In genomic region chr1:19648689-19649088, GRCh38 we compare ENCODE assay signal across 12 cellular contexts. TPM values are rescaled to one million over a fixed set of nuclear protein-coding genes. Genes with fewer than 3 reads are reported as not detected.
DNase-seq lines count a peak whose midpoint lies in the region; ATAC-seq and TF ChIP-seq lines count a peak whose summit lies in the region.
"Had no signal": no experiment of that assay in that cellular context is flagged by ENCODE, and none has a peak within 500 bp of the region (broad histone marks: within the 10 kb centered on the region; RNA-seq: fewer than 3 reads in every experiment).

No MANE protein-coding gene starts in this region.

- ATAC-seq in GM18873 (IDR thresholded peaks at IDR 0.05; ENCODE audit: low FRiP score, unreplicated experiment), result no peak
- ATAC-seq: activated T-cell treated with anti-CD3 and anti-CD28 coated beads, Interleukin-2, amount 50 U/mL, for 4 hours had no signal

- TF ChIP-seq CTCF in BE2C (IDR thresholded peaks at IDR 0.05; ENCODE audit: low read depth, low read length) (peak; percentile 13; the same call in 1 of the 2 replicates), HEK293 (tag by site-specific recombination; IDR thresholded peaks at IDR 0.05) (0 out of 2 replicates have a peak, but pooled peaks have one; percentile 26)

- POLR2A ChIA-PET in HEK293 (lab: Yijun Ruan, JAX), result interaction anchor here (0.7 kb wide), 1 partner anchor 482 kb away, joined by 3 read pairs; no protein-coding TSS in a partner anchor

- CTCF ChIA-PET in HEK293 (lab: Yijun Ruan, JAX), result interaction anchor here (0.6 to 1.5 kb wide), 9 partner anchors 8 to 575 kb away, joined by 3 to 5 read pairs (median 4); no protein-coding TSS in a partner anchor

- H3K36me3 ChIP-seq in BE2C (no peaks in the 10 kb centered on the region), HEK293 (ENCODE audit: control insufficient read depth in 2 of 2, insufficient read depth in 1 of 2, low read length in 2 of 2) (no peaks in the 10 kb centered on the region), duodenal mucosa (ENCODE audit: control insufficient read depth in 1 of 2, insufficient read depth in 2 of 2, low read length in 2 of 2) (peaks cover 0 to 8% of the 10 kb centered on the region in 2 donors)

- DNase-seq in BE2C (no peak), mucosa of gallbladder (ENCODE audit: low spot score) (peak; percentile 49), NCI-H1694 (lab: John Stamatoyannopoulos, UW) (no peak), islet precursor cell (no peak)
- DNase-seq in stimulated activated CD4-positive, alpha-beta T cell treated with anti-CD3 and anti-CD28 coated beads, Interleukin-4, amount 100 ng/mL, for 4 hours, result no peak
- DNase-seq: activated T-cell treated with anti-CD3 and anti-CD28 coated beads, Interleukin-2, amount 50 U/mL, for 4 hours; substantia nigra had no signal

- H3K4me1 ChIP-seq in BE2C, result no peaks in the 10 kb centered on the region
- H3K4me1 ChIP-seq in HEK293 (ENCODE audit: control insufficient read depth, insufficient read depth, low read length), result no peaks in the 10 kb centered on the region
- peaks cover 51 to 53% of the 10 kb centered on the region in 2 donors for H3K4me1 ChIP-seq in duodenal mucosa (ENCODE audit: control insufficient read depth in 1 of 2, insufficient read depth in 2 of 2, low read length in 2 of 2)

- H3K27me3 ChIP-seq in BE2C (0 out of 2 replicates have a peak, but pooled peaks cover 1% of the 10 kb centered on the region), duodenal mucosa (ENCODE audit: control insufficient read depth in 1 of 2, insufficient read depth in 2 of 2, low read length in 2 of 2) (no peaks in the 10 kb centered on the region)

- no peak overlapping the region for H3K4me3 ChIP-seq in BE2C (ENCODE audit: low read depth, low read length)
- no peak overlapping the region for H3K4me3 ChIP-seq in HEK293 (ENCODE audit: low read depth, low read length)
- peak overlapping the region in 1 of 2 donors; percentile 40 for H3K4me3 ChIP-seq in duodenal mucosa (ENCODE audit: low read depth in 1 of 2, low read length in 2 of 2)

- H3K9ac ChIP-seq in duodenal mucosa (ENCODE audit: low read depth in 1 of 2, low read length in 2 of 2), result peak overlapping the region; percentile 15 to 98

- no peaks in the 10 kb centered on the region for H3K9me3 ChIP-seq in BE2C
- no peaks in the 10 kb centered on the region for H3K9me3 ChIP-seq in HEK293 (ENCODE audit: control insufficient read depth, insufficient read depth, low read depth, low read length)
- H3K9me3 ChIP-seq in duodenal mucosa (ENCODE audit: control insufficient read depth in 1 of 2, low read length in 2 of 2), result no peaks in the 10 kb centered on the region

- H3K27ac ChIP-seq in HEK293 (ENCODE audit: extremely low read depth, low read depth, low read length), result no peak overlapping the region
- H3K27ac ChIP-seq in duodenal mucosa (ENCODE audit: low read depth, low read length), result peak overlapping the region; percentile 20

TF ChIP-seq in HEK293, 187 proteins besides CTCF, POLR2A, EP300 and RAD21:
- no peak for TF ChIP-seq ZNF324 (tag by site-specific recombination; IDR thresholded peaks at IDR 0.05)
- peak; percentile 29 for TF ChIP-seq ZNF654 (tag by site-specific recombination; IDR thresholded peaks at IDR 0.05; ENCODE audit: low read depth)
- TF ChIP-seq ZNF670 (tag by site-specific recombination; IDR thresholded peaks at IDR 0.05; ENCODE audit: low read depth), result no peak

RNA-seq across cellular contexts. Expression of gene NBL1, which starts 4.6 kb away (rescaled TPM):
- polyA plus RNA-seq in BE2C (2012; ENCODE audit: insufficient read depth, insufficient read length, low read depth), result 8.0 TPM
- 154 TPM for total RNA-seq in mucosa of gallbladder

RNA-seq across cellular contexts. Expression of gene HTR6, which starts 16.0 kb away (rescaled TPM):
- polyA plus RNA-seq in BE2C (2012; ENCODE audit: insufficient read depth, insufficient read length, low read depth), result not detected
- not detected for total RNA-seq in mucosa of gallbladder
- total RNA-seq: RPMI7951, skeletal muscle tissue had no signal
